Comparison of ENCODE assay signal across 8 cellular contexts in genomic region chr14:63642656-63643382, GRCh38. TPM values are rescaled to one million over a fixed set of nuclear protein-coding genes. Genes with fewer than 3 reads are reported as not detected.
A peak's percentile ranks its signal among the peaks of the same experiment; 100 is the strongest.
DNase-seq lines count a peak whose midpoint lies in the region; ATAC-seq, FAIRE-seq and TF ChIP-seq lines count a peak whose summit lies in the region.

No MANE protein-coding gene starts in this region.

- H4K20me1 ChIP-seq in Karpas-422 (ENCODE audit: insufficient read depth, low read depth, low read length), result no peaks in the 10 kb centered on the region

- peak overlapping the region; percentile 92 for H3K4me2 ChIP-seq in Karpas-422 (ENCODE audit: low read depth, low read length, poor library complexity, severe bottlenecking)

- H3K4me1 ChIP-seq in CD4-positive, CD25-positive, alpha-beta regulatory T cell (ENCODE audit: control insufficient read depth, insufficient read depth, low read length, poor library complexity, severe bottlenecking), result peaks cover 39% of the 10 kb centered on the region
- peaks cover 41% of the 10 kb centered on the region for H3K4me1 ChIP-seq in Karpas-422 (ENCODE audit: low read length)

- H2AFZ ChIP-seq in Karpas-422 (ENCODE audit: low read length), result 0 out of 2 replicates have a peak overlapping the region, but pooled peaks have one; percentile 9

- peak; percentile 75 for FAIRE-seq in colon (lab: Jason Lieb, UNC)

- peak overlapping the region; percentile 85 to 93 (median 90) for H3K4me3 Mint-ChIP-seq in CD4-positive, CD25-positive, alpha-beta regulatory T cell
- H3K4me3 Mint-ChIP-seq in nephron, result peak overlapping the region; percentile 84 to 93 (median 86)

- peak overlapping the region; percentile 99 for H3K4me3 ChIP-seq in CD4-positive, CD25-positive, alpha-beta regulatory T cell (ENCODE audit: low read depth, low read length)
- H3K4me3 ChIP-seq in Karpas-422 (ENCODE audit: low read length), result peak overlapping the region; percentile 73

- peaks cover 4 to 68% (median 19%) of the 10 kb centered on the region in 4 donors for H3K4me1 Mint-ChIP-seq in CD4-positive, CD25-positive, alpha-beta regulatory T cell
- H3K4me1 Mint-ChIP-seq in nephron, result peaks cover 5% of the 10 kb centered on the region

- H3K36me3 ChIP-seq in CD4-positive, CD25-positive, alpha-beta regulatory T cell (ENCODE audit: control insufficient read depth, insufficient read depth, low read length), result peaks cover 4% of the 10 kb centered on the region
- peaks cover 16% of the 10 kb centered on the region; the same call in 1 of the 2 replicates for H3K36me3 ChIP-seq in Karpas-422 (ENCODE audit: insufficient read depth, low read length)

- H3K9me3 Mint-ChIP-seq in CD4-positive, CD25-positive, alpha-beta regulatory T cell, result no peaks in the 10 kb centered on the region
- no peaks in the 10 kb centered on the region for H3K9me3 Mint-ChIP-seq in nephron

- peak overlapping the region; percentile 75 for H3K9ac ChIP-seq in Karpas-422 (ENCODE audit: low read length)

- H3K27me3 ChIP-seq in CD4-positive, CD25-positive, alpha-beta regulatory T cell (ENCODE audit: control insufficient read depth, insufficient read depth, low read length), result no peaks in the 10 kb centered on the region
- no peaks in the 10 kb centered on the region for H3K27me3 ChIP-seq in Karpas-422 (ENCODE audit: low read length)

- no peak for TF ChIP-seq CTCF in nephron (IDR thresholded peaks at IDR 0.05; ENCODE audit: unreplicated experiment in 3 of 3)
- no peak for TF ChIP-seq CTCF in GM10266 (IDR thresholded peaks at IDR 0.05; ENCODE audit: control insufficient read depth, insufficient read depth, low read depth, missing control alignments)

- H3K9me2 ChIP-seq in Karpas-422 (replicated peaks; ENCODE audit: insufficient read depth, low read length), result no peaks in the 10 kb centered on the region

- H3K27me3 Mint-ChIP-seq in CD4-positive, CD25-positive, alpha-beta regulatory T cell, result no peaks in the 10 kb centered on the region
- H3K27me3 Mint-ChIP-seq in nephron (ENCODE audit: low read depth), result no peaks in the 10 kb centered on the region

- peaks cover 64% of the 10 kb centered on the region for H3K79me2 ChIP-seq in Karpas-422 (ENCODE audit: low read length)

- DNase-seq in CD4-positive, CD25-positive, alpha-beta regulatory T cell, result no peak
- DNase-seq in Karpas-422 (peak; percentile 57), NCI-H1436 (lab: John Stamatoyannopoulos, UW) (no peak), GM10266 (ENCODE audit: extremely low spot score) (no peak), AG20443 (ENCODE audit: low spot score) (no peak)
- DNase-seq in activated CD4-positive, alpha-beta T cell treated with anti-CD3 and anti-CD28 coated beads, Interleukin-2, amount 50 U/mL, for 48 hours, result no peak

- no peaks in the 10 kb centered on the region for H3K9me3 ChIP-seq in CD4-positive, CD25-positive, alpha-beta regulatory T cell (ENCODE audit: control insufficient read depth in 2 of 2, low read length in 2 of 2)
- H3K9me3 ChIP-seq in Karpas-422 (ENCODE audit: low read length), result no peaks in the 10 kb centered on the region

- ATAC-seq in CD4-positive, CD25-positive, alpha-beta regulatory T cell (ENCODE audit: low read depth in 2 of 2), result no peak

- peak overlapping the region; percentile 99 for H3K27ac ChIP-seq in CD4-positive, CD25-positive, alpha-beta regulatory T cell (ENCODE audit: insufficient read depth, low read length, poor library complexity, severe bottlenecking)
- peak overlapping the region; percentile 86 for H3K27ac ChIP-seq in Karpas-422 (ENCODE audit: low read length)

- peaks cover 21% of the 10 kb centered on the region for H3K36me3 Mint-ChIP-seq in CD4-positive, CD25-positive, alpha-beta regulatory T cell
- peaks cover 10% of the 10 kb centered on the region for H3K36me3 Mint-ChIP-seq in nephron (ENCODE audit: low read depth)

- H3K27ac Mint-ChIP-seq in CD4-positive, CD25-positive, alpha-beta regulatory T cell, result peak overlapping the region; percentile 96 to 98 (median 97)
- peak overlapping the region; percentile 92 to 95 (median 94) for H3K27ac Mint-ChIP-seq in nephron

RNA-seq across cellular contexts. Expression of gene WDR89, which starts 1.1 kb away (rescaled TPM):
- total RNA-seq in CD4-positive, CD25-positive, alpha-beta regulatory T cell, result 14.6 TPM
- 10 to 100 TPM; 15.5 to 21.5 (median 20.2) TPM for polyA plus RNA-seq in CD4-positive, CD25-positive, alpha-beta regulatory T cell
- total RNA-seq in Karpas-422 (2014; rRNA removed; shearing (Covaris generic); ENCODE audit: low replicate concordance), result 20.1 and 34.4 TPM in 2 replicates
